1 cellular context compared by ENCODE assay signal in the genomic region with DNA sequence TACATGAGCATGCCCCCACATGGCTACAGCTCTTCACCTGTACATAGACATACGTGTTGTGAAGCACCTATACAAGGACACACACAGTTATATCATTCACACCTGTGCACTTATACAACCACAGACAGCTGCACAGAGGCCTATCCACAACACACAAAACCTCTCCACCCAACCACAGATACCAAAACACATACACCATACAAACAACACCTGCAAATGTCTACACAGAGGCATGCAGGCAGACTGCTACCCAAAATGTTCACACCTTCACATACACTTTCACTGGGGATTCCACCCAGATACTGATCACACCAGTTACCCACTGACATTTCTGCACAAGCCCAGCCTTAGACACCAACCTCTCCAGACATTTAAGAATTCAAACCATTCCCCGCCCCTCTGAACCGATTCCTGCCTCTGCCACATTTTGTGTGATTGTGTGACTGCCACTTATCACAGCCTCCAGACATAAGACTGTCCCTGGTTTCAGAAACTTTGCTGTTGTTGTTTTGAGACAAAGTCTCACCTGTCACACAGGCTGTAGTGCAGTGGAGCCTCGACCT.
TF ChIP-seq lines count a peak whose summit lies in the region.

No MANE protein-coding gene starts in this region.

TF ChIP-seq in K562, 482 proteins besides CTCF, POLR2A, EP300 and RAD21:
- TF ChIP-seq CREB1 (IDR thresholded peaks at IDR 0.05) (no peak), CREB1 (CRISPR knock-in tag; IDR thresholded peaks at IDR 0.05) (no peak), ASH1L (IDR thresholded peaks at IDR 0.05; ENCODE audit: borderline replicate concordance, low read depth, partially characterized antibody) (no peak), TOE1 (IDR thresholded peaks at IDR 0.05; ENCODE audit: borderline replicate concordance) (no peak), TOE1 (CRISPR knock-in tag; IDR thresholded peaks at IDR 0.05; ENCODE audit: borderline replicate concordance, low read depth) (no peak), TCF7L2 (IDR thresholded peaks at IDR 0.05; ENCODE audit: low read depth, low read length) (no peak), RBM15 (IDR thresholded peaks at IDR 0.05; ENCODE audit: insufficient read depth, low read length) (no peak), ELF2 (CRISPR knock-in tag; IDR thresholded peaks at IDR 0.05) (no peak), COPS2 (conservative IDR thresholded peaks at IDR 0.05) (no peak), XRCC3 (IDR thresholded peaks at IDR 0.05) (no peak), HLTF (IDR thresholded peaks at IDR 0.05) (no peak), MTA1 (IDR thresholded peaks at IDR 0.05; ENCODE audit: borderline replicate concordance) (no peak), SP1 (CRISPR knock-in tag; IDR thresholded peaks at IDR 0.05) (no peak), SRSF7 (optimal IDR thresholded peaks at IDR 0.05; ENCODE audit: low read depth, low read length) (no peak), MCM7 (IDR thresholded peaks at IDR 0.05) (no peak), CBX5 (IDR thresholded peaks at IDR 0.05; ENCODE audit: borderline replicate concordance, low read depth) (no peak), PTTG1 (tag; IDR thresholded peaks at IDR 0.05; ENCODE audit: low read depth) (no peak)
- TF ChIP-seq, protein P1, sequence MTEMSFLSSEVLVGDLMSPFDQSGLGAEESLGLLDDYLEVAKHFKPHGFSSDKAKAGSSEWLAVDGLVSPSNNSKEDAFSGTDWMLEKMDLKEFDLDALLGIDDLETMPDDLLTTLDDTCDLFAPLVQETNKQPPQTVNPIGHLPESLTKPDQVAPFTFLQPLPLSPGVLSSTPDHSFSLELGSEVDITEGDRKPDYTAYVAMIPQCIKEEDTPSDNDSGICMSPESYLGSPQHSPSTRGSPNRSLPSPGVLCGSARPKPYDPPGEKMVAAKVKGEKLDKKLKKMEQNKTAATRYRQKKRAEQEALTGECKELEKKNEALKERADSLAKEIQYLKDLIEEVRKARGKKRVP (CRISPR knock-in tag; IDR thresholded peaks at IDR 0.05), result no peak
- TF ChIP-seq, protein P2, sequence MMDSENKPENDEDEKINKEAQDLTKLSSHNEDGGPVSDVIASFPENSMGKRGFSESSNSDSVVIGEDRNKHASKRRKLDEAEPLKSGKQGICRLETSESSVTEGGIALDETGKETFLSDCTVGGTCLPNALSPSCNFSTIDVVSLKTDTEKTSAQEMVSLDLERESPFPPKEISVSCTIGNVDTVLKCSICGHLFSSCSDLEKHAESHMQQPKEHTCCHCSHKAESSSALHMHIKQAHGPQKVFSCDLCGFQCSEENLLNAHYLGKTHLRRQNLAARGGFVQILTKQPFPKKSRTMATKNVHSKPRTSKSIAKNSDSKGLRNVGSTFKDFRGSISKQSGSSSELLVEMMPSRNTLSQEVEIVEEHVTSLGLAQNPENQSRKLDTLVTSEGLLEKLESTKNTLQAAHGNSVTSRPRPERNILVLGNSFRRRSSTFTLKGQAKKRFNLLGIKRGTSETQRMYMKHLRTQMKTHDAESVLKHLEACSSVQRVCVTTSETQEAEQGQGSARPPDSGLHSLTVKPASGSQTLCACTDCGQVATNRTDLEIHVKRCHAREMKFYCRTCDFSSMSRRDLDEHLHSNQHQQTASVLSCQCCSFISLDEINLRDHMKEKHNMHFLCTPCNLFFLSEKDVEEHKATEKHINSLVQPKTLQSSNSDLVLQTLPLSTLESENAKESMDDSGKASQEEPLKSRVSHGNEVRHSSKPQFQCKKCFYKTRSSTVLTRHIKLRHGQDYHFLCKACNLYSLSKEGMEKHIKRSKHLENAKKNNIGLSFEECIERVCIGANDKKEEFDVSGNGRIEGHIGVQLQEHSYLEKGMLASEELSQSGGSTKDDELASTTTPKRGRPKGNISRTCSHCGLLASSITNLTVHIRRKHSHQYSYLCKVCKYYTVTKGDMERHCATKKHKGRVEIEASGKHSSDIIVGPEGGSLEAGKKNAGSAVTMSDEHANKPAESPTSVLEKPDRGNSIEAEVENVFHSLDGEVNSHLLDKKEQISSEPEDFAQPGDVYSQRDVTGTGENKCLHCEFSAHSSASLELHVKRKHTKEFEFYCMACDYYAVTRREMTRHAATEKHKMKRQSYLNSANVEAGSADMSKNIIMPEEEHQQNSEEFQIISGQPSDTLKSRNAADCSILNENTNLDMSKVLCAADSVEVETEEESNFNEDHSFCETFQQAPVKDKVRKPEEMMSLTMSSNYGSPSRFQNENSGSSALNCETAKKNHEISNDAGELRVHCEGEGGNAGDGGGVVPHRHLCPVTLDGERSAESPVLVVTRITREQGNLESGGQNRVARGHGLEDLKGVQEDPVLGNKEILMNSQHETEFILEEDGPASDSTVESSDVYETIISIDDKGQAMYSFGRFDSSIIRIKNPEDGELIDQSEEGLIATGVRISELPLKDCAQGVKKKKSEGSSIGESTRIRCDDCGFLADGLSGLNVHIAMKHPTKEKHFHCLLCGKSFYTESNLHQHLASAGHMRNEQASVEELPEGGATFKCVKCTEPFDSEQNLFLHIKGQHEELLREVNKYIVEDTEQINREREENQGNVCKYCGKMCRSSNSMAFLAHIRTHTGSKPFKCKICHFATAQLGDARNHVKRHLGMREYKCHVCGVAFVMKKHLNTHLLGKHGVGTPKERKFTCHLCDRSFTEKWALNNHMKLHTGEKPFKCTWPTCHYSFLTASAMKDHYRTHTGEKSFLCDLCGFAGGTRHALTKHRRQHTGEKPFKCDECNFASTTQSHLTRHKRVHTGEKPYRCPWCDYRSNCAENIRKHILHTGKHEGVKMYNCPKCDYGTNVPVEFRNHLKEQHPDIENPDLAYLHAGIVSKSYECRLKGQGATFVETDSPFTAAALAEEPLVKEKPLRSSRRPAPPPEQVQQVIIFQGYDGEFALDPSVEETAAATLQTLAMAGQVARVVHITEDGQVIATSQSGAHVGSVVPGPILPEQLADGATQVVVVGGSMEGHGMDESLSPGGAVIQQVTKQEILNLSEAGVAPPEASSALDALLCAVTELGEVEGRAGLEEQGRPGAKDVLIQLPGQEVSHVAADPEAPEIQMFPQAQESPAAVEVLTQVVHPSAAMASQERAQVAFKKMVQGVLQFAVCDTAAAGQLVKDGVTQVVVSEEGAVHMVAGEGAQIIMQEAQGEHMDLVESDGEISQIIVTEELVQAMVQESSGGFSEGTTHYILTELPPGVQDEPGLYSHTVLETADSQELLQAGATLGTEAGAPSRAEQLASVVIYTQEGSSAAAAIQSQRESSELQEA (IDR thresholded peaks at IDR 0.05; ENCODE audit: low read depth), result no peak
- TF ChIP-seq, protein P3, sequence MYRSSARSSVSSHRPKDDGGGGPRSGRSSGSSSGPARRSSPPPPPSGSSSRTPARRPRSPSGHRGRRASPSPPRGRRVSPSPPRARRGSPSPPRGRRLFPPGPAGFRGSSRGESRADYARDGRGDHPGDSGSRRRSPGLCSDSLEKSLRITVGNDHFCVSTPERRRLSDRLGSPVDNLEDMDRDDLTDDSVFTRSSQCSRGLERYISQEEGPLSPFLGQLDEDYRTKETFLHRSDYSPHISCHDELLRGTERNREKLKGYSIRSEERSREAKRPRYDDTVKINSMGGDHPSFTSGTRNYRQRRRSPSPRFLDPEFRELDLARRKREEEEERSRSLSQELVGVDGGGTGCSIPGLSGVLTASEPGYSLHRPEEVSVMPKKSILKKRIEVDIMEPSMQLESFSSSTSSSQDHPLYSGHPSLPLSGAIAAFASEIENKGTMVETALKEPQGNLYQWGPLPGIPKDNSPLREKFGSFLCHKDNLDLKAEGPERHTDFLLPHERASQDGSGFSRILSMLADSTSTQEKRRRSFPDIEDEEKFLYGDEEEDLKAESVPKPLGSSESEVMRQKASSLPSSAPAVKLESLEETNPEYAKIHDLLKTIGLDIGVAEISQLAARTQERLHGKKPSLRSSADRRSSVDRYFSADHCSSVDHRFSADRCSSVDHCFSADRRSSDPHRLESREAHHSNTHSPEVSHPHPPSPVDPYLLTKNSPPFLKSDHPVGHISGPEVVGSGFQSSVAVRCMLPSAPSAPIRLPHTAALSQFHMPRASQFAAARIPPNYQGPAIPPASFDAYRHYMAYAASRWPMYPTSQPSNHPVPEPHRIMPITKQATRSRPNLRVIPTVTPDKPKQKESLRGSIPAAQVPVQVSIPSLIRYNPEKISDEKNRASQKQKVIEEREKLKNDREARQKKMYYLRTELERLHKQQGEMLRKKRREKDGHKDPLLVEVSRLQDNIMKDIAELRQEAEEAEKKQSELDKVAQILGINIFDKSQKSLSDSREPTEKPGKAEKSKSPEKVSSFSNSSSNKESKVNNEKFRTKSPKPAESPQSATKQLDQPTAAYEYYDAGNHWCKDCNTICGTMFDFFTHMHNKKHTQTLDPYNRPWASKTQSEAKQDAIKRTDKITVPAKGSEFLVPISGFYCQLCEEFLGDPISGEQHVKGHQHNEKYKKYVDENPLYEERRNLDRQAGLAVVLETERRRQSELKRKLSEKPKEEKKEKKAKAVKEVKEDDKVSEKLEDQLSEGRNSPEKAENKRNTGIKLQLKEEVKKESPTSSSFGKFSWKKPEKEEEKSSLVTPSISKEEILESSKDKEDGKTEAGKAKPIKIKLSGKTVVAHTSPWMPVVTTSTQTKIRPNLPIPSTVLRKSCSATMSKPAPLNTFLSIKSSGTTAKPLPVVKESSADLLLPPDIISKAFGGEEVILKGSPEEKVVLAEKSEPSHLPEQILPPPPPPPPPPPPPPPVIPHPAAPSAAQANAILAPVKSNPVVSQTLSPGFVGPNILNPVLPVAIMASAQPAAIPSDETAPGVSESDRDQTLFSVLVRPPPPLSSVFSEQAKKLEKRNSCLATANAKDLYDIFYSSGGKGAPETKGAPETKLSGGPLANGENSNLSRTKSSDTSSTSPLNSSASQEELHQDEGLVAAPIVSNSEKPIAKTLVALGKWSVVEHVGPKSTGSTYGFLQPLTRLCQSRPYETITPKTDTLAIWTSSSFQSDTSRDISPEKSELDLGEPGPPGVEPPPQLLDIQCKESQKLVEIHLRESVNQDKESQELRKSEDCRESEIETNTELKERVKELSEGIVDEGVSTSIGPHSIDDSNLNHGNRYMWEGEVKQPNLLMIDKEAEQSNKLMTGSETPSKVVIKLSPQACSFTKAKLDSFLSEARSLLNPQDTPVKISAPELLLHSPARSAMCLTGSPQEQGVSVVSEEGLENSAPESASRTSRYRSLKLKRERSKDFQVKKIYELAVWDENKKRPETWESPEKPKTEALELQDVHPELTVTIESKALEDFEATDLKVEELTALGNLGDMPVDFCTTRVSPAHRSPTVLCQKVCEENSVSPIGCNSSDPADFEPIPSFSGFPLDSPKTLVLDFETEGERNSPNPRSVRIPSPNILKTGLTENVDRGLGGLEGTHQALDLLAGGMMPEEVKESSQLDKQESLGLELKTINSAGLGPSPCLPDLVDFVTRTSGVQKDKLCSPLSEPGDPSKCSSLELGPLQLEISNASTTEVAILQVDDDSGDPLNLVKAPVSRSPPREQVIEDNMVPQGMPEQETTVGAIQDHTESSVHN (IDR thresholded peaks at IDR 0.05; ENCODE audit: borderline replicate concordance in 1 of 2, low read depth in 1 of 2), result no peak
- TF ChIP-seq, protein P4, sequence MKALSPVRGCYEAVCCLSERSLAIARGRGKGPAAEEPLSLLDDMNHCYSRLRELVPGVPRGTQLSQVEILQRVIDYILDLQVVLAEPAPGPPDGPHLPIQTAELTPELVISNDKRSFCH (CRISPR knock-in tag; IDR thresholded peaks at IDR 0.05), result no peak
- TF ChIP-seq, protein P4 (tag; IDR thresholded peaks at IDR 0.05), result no peak
TF ChIP-seq in K562: peak in this region for 0.
